In the genomic region with DNA sequence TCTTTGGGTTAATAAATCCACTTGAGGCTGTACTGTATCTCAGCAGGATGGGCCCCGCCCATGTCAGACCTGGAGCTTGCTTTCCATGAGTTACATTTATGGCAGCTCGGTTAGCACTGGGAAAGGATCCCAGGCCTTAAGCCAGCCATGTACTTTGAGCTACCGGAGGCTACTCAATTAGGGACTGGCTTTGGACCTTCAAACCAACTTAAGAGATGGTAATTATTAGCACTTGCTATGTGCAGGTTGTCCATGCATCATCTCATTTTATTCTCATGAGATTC, we compare ENCODE assay signal across 22 cellular contexts.
A peak's percentile ranks its signal among the peaks of the same experiment; 100 is the strongest.
DNase-seq lines count a peak whose midpoint lies in the region; TF ChIP-seq lines count a peak whose summit lies in the region.
"Had no signal": no experiment of that assay in that cellular context is flagged by ENCODE, and none has a peak within 500 bp of the region (broad histone marks: within the 10 kb centered on the region; RNA-seq: fewer than 3 reads in every experiment).

No MANE protein-coding gene starts in this region.

- H3K4me3 Mint-ChIP-seq in nephron = no peak overlapping the region
- H3K4me3 Mint-ChIP-seq in progenitor cell of endocrine pancreas (ENCODE audit: low read depth) = no peak overlapping the region
- H3K4me3 Mint-ChIP-seq in T-helper 2 cell treated with Interferon-gamma antibody and Interleukin-4, amounts not matched to agents 5 μg/mL and 100 μg/mL, for 36 hours = no peak overlapping the region
- H3K4me3 Mint-ChIP-seq: CD4-positive, CD25-positive, alpha-beta regulatory T cell had no signal

- DNase-seq in left ventricle myocardium inferior = no peak
- DNase-seq in cardiac septum (ENCODE audit: low spot score) = no peak
- DNase-seq in fibroblast of the aortic adventitia (ENCODE audit: low read depth) = peak; percentile 32
- DNase-seq in SKM-1 treated with dmso at 0.1 percent for 144 hours (lab: John Stamatoyannopoulos, UW; ENCODE audit: unreplicated experiment) = no peak
- no peak for DNase-seq in AG08395 (ENCODE audit: low spot score)
- DNase-seq in progenitor cell of endocrine pancreas (ENCODE audit: low spot score, unreplicated experiment) = no peak
- DNase-seq in T-helper 2 cell treated with Interferon-gamma antibody and Interleukin-4, amounts not matched to agents 5 μg/mL and 100 μg/mL, for 36 hours (ENCODE audit: low spot score) = no peak
- DNase-seq: 8988T; BE2C; CD4-positive, CD25-positive, alpha-beta regulatory T cell; DMS 273 treated with DMSO at 0.1 percent for 48 hours; GF-D8; GM23248; NCI-H1092 treated with DMSO at 0.1 percent for 48 hours; NCI-H146; NCI-H2029 treated with DMSO at 0.1 percent for 48 hours; NCI-H526 treated with DMSO at 0.1 percent for 48 hours; RPMI8226; SIG-M5 had no signal

- H3K4me3 ChIP-seq in left ventricle myocardium inferior (no peak overlapping the region), fibroblast of the aortic adventitia (ENCODE audit: low read depth, low read length) (no peak overlapping the region)
- H3K4me3 ChIP-seq: GM23248, HAP-1, K562 had no signal

- H3K36me3 ChIP-seq in left ventricle myocardium inferior = no peaks in the 10 kb centered on the region
- H3K36me3 ChIP-seq: BE2C, HAP-1 had no signal

- intact Hi-C loops in left ventricle myocardium inferior (cut with micrococcal nuclease) (no loop called here), cardiac septum (cut with DNase I) (no loop called here)

- no peaks in the 10 kb centered on the region for H3K9me3 ChIP-seq in left ventricle myocardium inferior (replicated peaks)
- H3K9me3 ChIP-seq: BE2C, HAP-1 had no signal

- H3K36me3 Mint-ChIP-seq in nephron (ENCODE audit: low read depth) = no peaks in the 10 kb centered on the region
- no peaks in the 10 kb centered on the region for H3K36me3 Mint-ChIP-seq in progenitor cell of endocrine pancreas (ENCODE audit: insufficient read depth)
- H3K36me3 Mint-ChIP-seq in T-helper 2 cell treated with Interferon-gamma antibody and Interleukin-4, amounts not matched to agents 5 μg/mL and 100 μg/mL, for 36 hours (ENCODE audit: low read depth) = no peaks in the 10 kb centered on the region
- H3K36me3 Mint-ChIP-seq: CD4-positive, CD25-positive, alpha-beta regulatory T cell had no signal

- peak overlapping the region; percentile 44 for H3K27ac ChIP-seq in left ventricle myocardium inferior (replicated peaks)
- H3K27ac ChIP-seq: GM23248 had no signal

- no peaks in the 10 kb centered on the region for H3K9me3 Mint-ChIP-seq in nephron
- H3K9me3 Mint-ChIP-seq in progenitor cell of endocrine pancreas (ENCODE audit: low read depth) = no peaks in the 10 kb centered on the region
- H3K9me3 Mint-ChIP-seq in T-helper 2 cell treated with Interferon-gamma antibody and Interleukin-4, amounts not matched to agents 5 μg/mL and 100 μg/mL, for 36 hours = no peaks in the 10 kb centered on the region
- H3K9me3 Mint-ChIP-seq: CD4-positive, CD25-positive, alpha-beta regulatory T cell had no signal

- TF ChIP-seq CTCF in left ventricle myocardium inferior (IDR thresholded peaks at IDR 0.05; ENCODE audit: borderline replicate concordance) (no peak), fibroblast of the aortic adventitia (IDR thresholded peaks at IDR 0.05; ENCODE audit: insufficient read depth, low read length) (no peak), nephron (IDR thresholded peaks at IDR 0.05; ENCODE audit: unreplicated experiment in 3 of 3) (no peak), progenitor cell of endocrine pancreas (IDR thresholded peaks at IDR 0.05; ENCODE audit: unreplicated experiment) (no peak)

- H3K27me3 Mint-ChIP-seq in nephron (ENCODE audit: low read depth) (peaks cover 4% of the 10 kb centered on the region), progenitor cell of endocrine pancreas (peaks cover 4% of the 10 kb centered on the region)
- H3K27me3 Mint-ChIP-seq in T-helper 2 cell treated with Interferon-gamma antibody and Interleukin-4, amounts not matched to agents 5 μg/mL and 100 μg/mL, for 36 hours (ENCODE audit: low read depth) = peaks cover 24% of the 10 kb centered on the region

- peak overlapping the region in 2 of 3 experiments; percentile 57 to 80 for H3K27ac Mint-ChIP-seq in nephron
- H3K27ac Mint-ChIP-seq in progenitor cell of endocrine pancreas = no peak overlapping the region
- H3K27ac Mint-ChIP-seq in T-helper 2 cell treated with Interferon-gamma antibody and Interleukin-4, amounts not matched to agents 5 μg/mL and 100 μg/mL, for 36 hours = no peak overlapping the region

- H3K27me3 ChIP-seq in left ventricle myocardium inferior (ENCODE audit: low read depth) = peaks cover 32% of the 10 kb centered on the region
- H3K27me3 ChIP-seq: BE2C had no signal

- peaks cover 33% of the 10 kb centered on the region for H3K4me1 ChIP-seq in left ventricle myocardium inferior
- H3K4me1 ChIP-seq: BE2C, HAP-1 had no signal

- peaks cover 41% of the 10 kb centered on the region for H3K4me1 Mint-ChIP-seq in nephron
- peaks cover 5% of the 10 kb centered on the region for H3K4me1 Mint-ChIP-seq in progenitor cell of endocrine pancreas (ENCODE audit: low read depth)
- peaks cover 5% of the 10 kb centered on the region for H3K4me1 Mint-ChIP-seq in T-helper 2 cell treated with Interferon-gamma antibody and Interleukin-4, amounts not matched to agents 5 μg/mL and 100 μg/mL, for 36 hours (ENCODE audit: low read depth)

Comparison
In these comparisons a context has a peak if more than half of its experiments do, and no peak if none do; other contexts are left out.
1. H3K27ac Mint-ChIP-seq: peak in nephron (2 of 3); none in progenitor cell of endocrine pancreas (single experiment) and T-helper 2 cell treated with Interferon-gamma antibody and Interleukin-4, amounts not matched to agents 5 μg/mL and 100 μg/mL, for 36 hours (single experiment).